In genomic region chr15:80660114-80660513, GRCh38 we compare ENCODE assay signal across 8 cellular contexts. TPM values are rescaled to one million over a fixed set of nuclear protein-coding genes. Genes with fewer than 3 reads are reported as not detected.
DNase-seq lines count a peak whose midpoint lies in the region; ATAC-seq and TF ChIP-seq lines count a peak whose summit lies in the region.

No MANE protein-coding gene starts in this region.

- H3K27ac Mint-ChIP-seq in GM23338, result no peak overlapping the region
- no peak overlapping the region for H3K27ac Mint-ChIP-seq in immature natural killer cell

- H3K27ac ChIP-seq in GM23338 (ENCODE audit: low read depth) (no peak overlapping the region), Peyer's patch (no peak overlapping the region), suprapubic skin (no peak overlapping the region), SJCRH30 (no peak overlapping the region)

- no peaks in the 10 kb centered on the region for H3K9me3 ChIP-seq in Peyer's patch
- no peaks in the 10 kb centered on the region for H3K9me3 ChIP-seq in suprapubic skin
- no peaks in the 10 kb centered on the region for H3K9me3 ChIP-seq in SJCRH30 (replicated peaks)

- H3K27me3 ChIP-seq in GM23338 (ENCODE audit: insufficient read depth), result no peaks in the 10 kb centered on the region
- H3K27me3 ChIP-seq in Peyer's patch, result no peaks in the 10 kb centered on the region
- H3K27me3 ChIP-seq in suprapubic skin, result no peaks in the 10 kb centered on the region
- no peaks in the 10 kb centered on the region for H3K27me3 ChIP-seq in SJCRH30

- no peaks in the 10 kb centered on the region for H3K36me3 Mint-ChIP-seq in GM23338 (ENCODE audit: low read depth)
- no peaks in the 10 kb centered on the region for H3K36me3 Mint-ChIP-seq in immature natural killer cell

- TF ChIP-seq POLR2A in Peyer's patch (IDR thresholded peaks at IDR 0.05) (no peak), suprapubic skin (IDR thresholded peaks at IDR 0.05) (no peak)

- H3K4me1 Mint-ChIP-seq in GM23338, result peaks cover 4% of the 10 kb centered on the region; the same call in 1 of the 3 replicates
- H3K4me1 Mint-ChIP-seq in immature natural killer cell, result no peaks in the 10 kb centered on the region

- no peaks in the 10 kb centered on the region for H3F3A ChIP-seq in GM23338 (replicated peaks; ENCODE audit: low read depth)

- H3K4me3 ChIP-seq in GM23338, result no peak overlapping the region
- H3K4me3 ChIP-seq in Peyer's patch, result no peak overlapping the region
- H3K4me3 ChIP-seq in foreskin fibroblast (ENCODE audit: low read depth in 1 of 2, low read length in 2 of 2), result no peak overlapping the region
- H3K4me3 ChIP-seq in suprapubic skin, result no peak overlapping the region
- H3K4me3 ChIP-seq in SJCRH30, result no peak overlapping the region

- H3K4me1 ChIP-seq in GM23338 (ENCODE audit: insufficient read depth) (no peaks in the 10 kb centered on the region), Peyer's patch (peaks cover 0 to 10% (median 0%) of the 10 kb centered on the region in 4 donors), suprapubic skin (peaks cover 4% of the 10 kb centered on the region), SJCRH30 (no peaks in the 10 kb centered on the region)

- no peaks in the 10 kb centered on the region for H3K9me2 ChIP-seq in GM23338 (ENCODE audit: insufficient read depth)

- H3K9me3 Mint-ChIP-seq in GM23338 (no peaks in the 10 kb centered on the region), immature natural killer cell (no peaks in the 10 kb centered on the region)

- no peaks in the 10 kb centered on the region for H3K79me2 ChIP-seq in GM23338 (replicated peaks; ENCODE audit: insufficient read depth)

- no peak for TF ChIP-seq EP300 in suprapubic skin (IDR thresholded peaks at IDR 0.05)

- H4K20me1 ChIP-seq in GM23338 (replicated peaks; ENCODE audit: insufficient read depth), result no peaks in the 10 kb centered on the region

- peak; percentile 99 for ATAC-seq in GM23338

- H3K27me3 Mint-ChIP-seq in GM23338 (ENCODE audit: insufficient read depth, low read depth, poor library complexity) (no peaks in the 10 kb centered on the region), immature natural killer cell (ENCODE audit: low read depth in 3 of 3) (peaks cover 2 to 14% (median 6%) of the 10 kb centered on the region in 3 donors)

- H2AFZ ChIP-seq in GM23338, result no peak overlapping the region

- no peak overlapping the region for H3K4me3 Mint-ChIP-seq in GM23338
- H3K4me3 Mint-ChIP-seq in immature natural killer cell, result no peak overlapping the region

- H3K36me3 ChIP-seq in GM23338 (ENCODE audit: insufficient read depth) (no peaks in the 10 kb centered on the region), Peyer's patch (no peaks in the 10 kb centered on the region), suprapubic skin (no peaks in the 10 kb centered on the region), SJCRH30 (no peaks in the 10 kb centered on the region)

- DNase-seq in GM23338 (ENCODE audit: low spot score) (peak; percentile 79), Peyer's patch (peak in 1 of 3 donors; percentile 61), foreskin fibroblast (peak; percentile 14 to 63), renal cortical epithelial cell (ENCODE audit: low read depth) (peak; percentile 41), immature natural killer cell (no peak), SKM-1 (lab: John Stamatoyannopoulos, UW; ENCODE audit: unreplicated experiment) (no peak), suprapubic skin (ENCODE audit: low spot score in 2 of 2) (no peak), SJCRH30 (no peak)

- TF ChIP-seq CTCF in GM23338 (conservative IDR thresholded peaks at IDR 0.05; ENCODE audit: low read depth in 2 of 2) (peak; percentile 67 to 83), Peyer's patch (IDR thresholded peaks at IDR 0.05) (peak in 4 of 6 experiments; percentile 21 to 87 (median 70)), foreskin fibroblast (IDR thresholded peaks at IDR 0.05; ENCODE audit: low read depth, low read length) (peak; percentile 64), suprapubic skin (IDR thresholded peaks at IDR 0.05) (peak in 1 of 2 donors; percentile 24)

- H3K4me2 ChIP-seq in GM23338, result no peak overlapping the region

TF ChIP-seq in GM23338, 12 proteins besides CTCF, POLR2A, EP300 and RAD21 (continues in another document):
- TF ChIP-seq EZH2 (IDR thresholded peaks at IDR 0.05; ENCODE audit: low read depth, unreplicated experiment) (no peak), ETS1 (IDR thresholded peaks at IDR 0.05) (no peak), POLR2AphosphoS5 (IDR thresholded peaks at IDR 0.05; ENCODE audit: low read depth) (no peak), EZH2phosphoT487 (IDR thresholded peaks at IDR 0.05; ENCODE audit: unreplicated experiment) (no peak), ZNF331 (CRISPR knock-in tag; IDR thresholded peaks at IDR 0.05; ENCODE audit: low read depth) (no peak), REST (IDR thresholded peaks at IDR 0.05; ENCODE audit: unreplicated experiment) (no peak), NANOG (IDR thresholded peaks at IDR 0.05; ENCODE audit: borderline replicate concordance) (no peak), STAT1 (IDR thresholded peaks at IDR 0.05; ENCODE audit: unreplicated experiment) (no peak), JUNB (IDR thresholded peaks at IDR 0.05; ENCODE audit: unreplicated experiment) (no peak)

RNA-seq across cellular contexts. Expression of gene ABHD17C, which starts 35.0 kb away (rescaled TPM):
- total RNA-seq in GM23338 (2014; rRNA removed; shearing (Covaris generic)), result 23.8 and 25.2 TPM in 2 replicates
- polyA plus RNA-seq in GM23338 (2016; fragmentation: Nextera tagmentation; extraction: Ambion mirVana) (9.1 and 11.3 TPM in 2 replicates), immature natural killer cell (1 to 10 TPM; 1.3 to 2.7 (median 1.5) TPM)
- total RNA-seq in Peyer's patch (10 to 100 TPM; 14.9 to 74.6 (median 37.8) TPM), renal cortical epithelial cell (4.7 and 7.4 TPM in 2 replicates), suprapubic skin (10 to 100 TPM; 15.6 to 25.3 (median 21.1) TPM)
- total RNA-seq in SJCRH30 (2014; rRNA removed; shearing (Covaris generic)), result 4.4 and 5.6 TPM in 2 replicates

Comparison
In these comparisons a context has a peak if more than half of its experiments do, and no peak if none do; other contexts are left out.
1. DNase-seq: peak in GM23338 (single experiment), foreskin fibroblast (2 of 2) and renal cortical epithelial cell (single experiment); none in immature natural killer cell (0 of 3), SKM-1 (single experiment), suprapubic skin (0 of 2) and SJCRH30 (0 of 2).